In genomic region chr9:25129537-25129936, GRCh38 we compare ENCODE assay signal across 35 cellular contexts.
"Had no signal": no experiment of that assay in that cellular context is flagged by ENCODE, and none has a peak within 500 bp of the region (broad histone marks: within the 10 kb centered on the region; RNA-seq: fewer than 3 reads in every experiment).

No MANE protein-coding gene starts in this region.

- H2AFZ ChIP-seq: hepatocyte had no signal

- H3K4me3 ChIP-seq: adrenal gland, body of pancreas, esophagus squamous epithelium, gastroesophageal sphincter, heart right ventricle, hepatocyte had no signal

- H3K4me1 Mint-ChIP-seq: activated B cell treated with CpG ODN at 0.5 μM for 24 hours; activated CD8-positive, alpha-beta memory T cell treated with anti-CD3 and anti-CD28 coated beads, Interleukin-2, amount 10 ng/mL, durations not matched to agents 7 days and 5 days; activated naive CD4-positive, alpha-beta T cell treated with anti-CD3 and anti-CD28 coated beads, Interleukin-2, amount 50 U/mL, for 24 hours; activated naive CD8-positive, alpha-beta T cell treated with anti-CD3 and anti-CD28 coated beads for 36 hours; activated naive CD8-positive, alpha-beta T cell treated with anti-CD3 and anti-CD28 coated beads, Interleukin-2, amount 50 U/mL, for 24 hours had no signal

- H3K4me1 ChIP-seq: adrenal gland, body of pancreas, esophagus squamous epithelium, gastroesophageal sphincter, heart right ventricle had no signal

- H3K4me3 Mint-ChIP-seq: activated B cell treated with CpG ODN at 0.5 μM for 24 hours; activated CD8-positive, alpha-beta memory T cell treated with anti-CD3 and anti-CD28 coated beads, Interleukin-2, amount 10 ng/mL, durations not matched to agents 7 days and 5 days; activated CD8-positive, alpha-beta T cell treated with anti-CD3 and anti-CD28 coated beads, Interleukin-2, amount 10 ng/mL, durations not matched to agents 7 days and 5 days; activated naive CD4-positive, alpha-beta T cell treated with anti-CD3 and anti-CD28 coated beads for 36 hours; activated naive CD4-positive, alpha-beta T cell treated with anti-CD3 and anti-CD28 coated beads, Interleukin-2, amount 50 U/mL, for 24 hours; activated naive CD8-positive, alpha-beta T cell treated with anti-CD3 and anti-CD28 coated beads for 36 hours; activated naive CD8-positive, alpha-beta T cell treated with anti-CD3 and anti-CD28 coated beads, Interleukin-2, amount 50 U/mL, for 24 hours; activated T-helper 1 cell treated with anti-CD3 and anti-CD28 coated beads, Interleukin-12 subunit alpha, Interleukin-12 subunit beta, Interleukin-2, Interleukin-4 antibody, amounts not matched to agents 30 ng/mL and 10 ng/mL and 1 ng/mL, durations not matched to agents 14 hours and 24 hours and 36 hours; effector memory CD8-positive, alpha-beta T cell; T-helper 2 cell treated with Interferon-gamma antibody and Interleukin-4, amounts not matched to agents 5 μg/mL and 100 μg/mL, for 36 hours had no signal

- H3K9me3 ChIP-seq: adrenal gland, body of pancreas, esophagus squamous epithelium, gastroesophageal sphincter had no signal

- H3K27ac Mint-ChIP-seq: activated B cell treated with CpG ODN at 0.5 μM for 24 hours; activated CD8-positive, alpha-beta memory T cell treated with anti-CD3 and anti-CD28 coated beads, Interleukin-2, amount 10 ng/mL, durations not matched to agents 7 days and 5 days; activated CD8-positive, alpha-beta T cell treated with anti-CD3 and anti-CD28 coated beads, Interleukin-2, amount 10 ng/mL, durations not matched to agents 7 days and 5 days; activated naive CD4-positive, alpha-beta T cell treated with anti-CD3 and anti-CD28 coated beads for 36 hours; activated naive CD4-positive, alpha-beta T cell treated with anti-CD3 and anti-CD28 coated beads, Interleukin-2, amount 50 U/mL, for 24 hours; activated naive CD8-positive, alpha-beta T cell treated with anti-CD3 and anti-CD28 coated beads for 36 hours; activated naive CD8-positive, alpha-beta T cell treated with anti-CD3 and anti-CD28 coated beads, Interleukin-2, amount 50 U/mL, for 24 hours; activated T-helper 1 cell treated with anti-CD3 and anti-CD28 coated beads, Interleukin-12 subunit alpha, Interleukin-12 subunit beta, Interleukin-2, Interleukin-4 antibody, amounts not matched to agents 30 ng/mL and 10 ng/mL and 1 ng/mL, durations not matched to agents 14 hours and 24 hours and 36 hours; activated T-helper 2 cell treated with anti-CD3 and anti-CD28 coated beads, Interferon-gamma antibody, Interleukin-2, Interleukin-4, amounts not matched to agents 10 μg/mL and 5 μg/mL and 100 μg/mL, durations not matched to agents 14 hours and 24 hours and 36 hours; effector memory CD8-positive, alpha-beta T cell; T-helper 2 cell treated with Interferon-gamma antibody and Interleukin-4, amounts not matched to agents 5 μg/mL and 100 μg/mL, for 36 hours had no signal

- H3K79me2 ChIP-seq: hepatocyte had no signal

- H3K9me3 Mint-ChIP-seq: effector memory CD8-positive, alpha-beta T cell had no signal

- H3K36me3 Mint-ChIP-seq: activated CD8-positive, alpha-beta memory T cell treated with anti-CD3 and anti-CD28 coated beads, Interleukin-2, amount 10 ng/mL, durations not matched to agents 7 days and 5 days; activated naive CD4-positive, alpha-beta T cell treated with anti-CD3 and anti-CD28 coated beads, Interleukin-2, amount 50 U/mL, for 24 hours; activated naive CD8-positive, alpha-beta T cell treated with anti-CD3 and anti-CD28 coated beads for 36 hours had no signal

- H3K27ac ChIP-seq: adrenal gland, body of pancreas, esophagus squamous epithelium, gastroesophageal sphincter, heart right ventricle, hepatocyte, WERI-Rb-1 had no signal

- DNase-seq: activated B cell treated with CpG ODN at 0.5 μM for 24 hours; activated CD4-positive, alpha-beta T cell treated with anti-CD3 and anti-CD28 coated beads for 48 hours; activated CD4-positive, alpha-beta T cell treated with anti-CD3 and anti-CD28 coated beads, Interleukin-2, amount 50 U/mL, for 1 hour; activated CD4-positive, alpha-beta T cell treated with anti-CD3 and anti-CD28 coated beads, Interleukin-2, amount 50 U/mL, for 48 hours; activated CD8-positive, alpha-beta memory T cell treated with anti-CD3 and anti-CD28 coated beads, Interleukin-2, amount 10 ng/mL, durations not matched to agents 7 days and 5 days; activated CD8-positive, alpha-beta memory T cell treated with anti-CD3 and anti-CD28 coated beads, Interleukin-2, amount 50 U/mL, for 4 hours; activated CD8-positive, alpha-beta T cell treated with anti-CD3 and anti-CD28 coated beads, Interleukin-2, amount 10 ng/mL, durations not matched to agents 7 days and 5 days; activated effector memory CD4-positive, alpha-beta T cell treated with anti-CD3 and anti-CD28 coated beads, Interleukin-2, amount 50 U/mL, for 16 hours; activated naive CD4-positive, alpha-beta T cell treated with anti-CD3 and anti-CD28 coated beads for 36 hours; activated naive CD8-positive, alpha-beta T cell treated with anti-CD3 and anti-CD28 coated beads for 36 hours; activated naive CD8-positive, alpha-beta T cell treated with anti-CD3 and anti-CD28 coated beads, Interleukin-2, amount 50 U/mL, for 24 hours; activated T-cell treated with anti-CD3 and anti-CD28 coated beads, Interleukin-2, amount 50 U/mL, for 1 hour; activated T-cell treated with anti-CD3 and anti-CD28 coated beads, Interleukin-2, amount 50 U/mL, for 48 hours; adrenal gland; amygdala; aorta; body of pancreas; caudate nucleus; cortex of kidney; dermis blood vessel endothelial cell; effector CD4-positive, alpha-beta T cell; effector memory CD8-positive, alpha-beta T cell; erythroblast; esophagus squamous epithelium; foreskin melanocyte; heart right ventricle; T1000; WERI-Rb-1 had no signal

- H3K36me3 ChIP-seq: adrenal gland, esophagus squamous epithelium, gastroesophageal sphincter, heart right ventricle, WERI-Rb-1 had no signal

- H3K27me3 ChIP-seq: adrenal gland, body of pancreas, esophagus squamous epithelium, gastroesophageal sphincter, heart right ventricle, hepatocyte had no signal

- H3K4me2 ChIP-seq: hepatocyte had no signal

- H3K27me3 Mint-ChIP-seq: activated B cell treated with CpG ODN at 0.5 μM for 24 hours; activated CD8-positive, alpha-beta memory T cell treated with anti-CD3 and anti-CD28 coated beads, Interleukin-2, amount 10 ng/mL, durations not matched to agents 7 days and 5 days; activated naive CD4-positive, alpha-beta T cell treated with anti-CD3 and anti-CD28 coated beads, Interleukin-2, amount 50 U/mL, for 24 hours; activated naive CD8-positive, alpha-beta T cell treated with anti-CD3 and anti-CD28 coated beads for 36 hours; activated naive CD8-positive, alpha-beta T cell treated with anti-CD3 and anti-CD28 coated beads, Interleukin-2, amount 50 U/mL, for 24 hours; effector memory CD8-positive, alpha-beta T cell had no signal

- ATAC-seq: activated CD4-positive, CD25-positive, alpha-beta regulatory T cell treated with anti-CD3 and anti-CD28 coated beads, Interleukin-2, amount 50 U/mL, for 24 hours; activated CD8-positive, alpha-beta memory T cell treated with anti-CD3 and anti-CD28 coated beads, Interleukin-2, amount 10 ng/mL, durations not matched to agents 7 days and 5 days; activated CD8-positive, alpha-beta T cell treated with anti-CD3 and anti-CD28 coated beads, Interleukin-2, amount 10 ng/mL, durations not matched to agents 7 days and 5 days; activated naive CD8-positive, alpha-beta T cell treated with anti-CD3 and anti-CD28 coated beads, Interleukin-2, amount 50 U/mL, for 24 hours; body of pancreas; effector memory CD8-positive, alpha-beta T cell; gastroesophageal sphincter; heart right ventricle had no signal
